ENCODE assay signal across 37 cellular contexts in genomic region chr3:159032311-159032710, GRCh38. TPM values are rescaled to one million over a fixed set of nuclear protein-coding genes. Genes with fewer than 3 reads are reported as not detected.
A peak's percentile ranks its signal among the peaks of the same experiment; 100 is the strongest.
DNase-seq lines count a peak whose midpoint lies in the region; ATAC-seq, FAIRE-seq and TF ChIP-seq lines count a peak whose summit lies in the region.
"Had no signal": no experiment of that assay in that cellular context is flagged by ENCODE, and none has a peak within 500 bp of the region (broad histone marks: within the 10 kb centered on the region; RNA-seq: fewer than 3 reads in every experiment).

No MANE protein-coding gene starts in this region.

- no peaks in the 10 kb centered on the region for H3K9me3 ChIP-seq in MG63
- H3K9me3 ChIP-seq: ascending aorta, BE2C, Peyer's patch, SJCRH30, thyroid gland had no signal

- H3K4me3 ChIP-seq in MG63, result no peak overlapping the region
- no peak overlapping the region for H3K4me3 ChIP-seq in bronchial epithelial cell (ENCODE audit: low read depth, low read length)
- H3K4me3 ChIP-seq: ascending aorta, heart right ventricle, K562, Peyer's patch, SJCRH30, stomach, thyroid gland had no signal

- H3K27me3 ChIP-seq in MG63 (no peaks in the 10 kb centered on the region), bronchial epithelial cell (ENCODE audit: control insufficient read depth, insufficient read depth, low read length) (no peaks in the 10 kb centered on the region)
- H3K27me3 ChIP-seq: ascending aorta, BE2C, heart right ventricle, Peyer's patch, SJCRH30, stomach, thyroid gland had no signal

- peak; percentile 86 for DNase-seq in ELR (ENCODE audit: low read depth)
- DNase-seq in MG63, result peak; percentile 18
- peak; percentile 63 for DNase-seq in bronchial epithelial cell (ENCODE audit: low read depth)
- peak; percentile 56 for DNase-seq in putamen (ENCODE audit: low spot score)
- DNase-seq in NCI-H446 (lab: John Stamatoyannopoulos, UW), result no peak
- DNase-seq: ACHN; activated CD4-positive, alpha-beta T cell treated with anti-CD3 and anti-CD28 coated beads, Interleukin-2, amount 10 ng/mL, durations not matched to agents 7 days and 5 days; activated effector memory CD4-positive, alpha-beta T cell treated with anti-CD3 and anti-CD28 coated beads, Interleukin-2, amount 50 U/mL, for 16 hours; activated naive CD8-positive, alpha-beta T cell treated with anti-CD3 and anti-CD28 coated beads, Interleukin-2, amount 10 ng/mL, durations not matched to agents 7 days and 5 days; activated T-cell treated with anti-CD3 and anti-CD28 coated beads, Interleukin-2, amount 50 U/mL, for 1 hour; BE2C; CD8-positive, alpha-beta memory T cell; central memory CD4-positive, alpha-beta T cell; cortex of kidney; effector memory CD4-positive, alpha-beta T cell; foreskin melanocyte; heart right ventricle; kidney; MM.1S; NCI-H1105 treated with DMSO at 0.1 percent for 48 hours; NCI-H1930; Peyer's patch; SJCRH30; stimulated activated CD4-positive, alpha-beta T cell treated with anti-CD3 and anti-CD28 coated beads, Interleukin-4, amount 100 ng/mL, for 1 hour; stomach; T1000; thyroid gland had no signal

- ATAC-seq in HG03565 (IDR thresholded peaks at IDR 0.05; ENCODE audit: unreplicated experiment), result no peak
- ATAC-seq in SK-N-SH treated with all-trans-retinoic acid at 6 μM for 48 hours, result no peak
- ATAC-seq in HG02970 (IDR thresholded peaks at IDR 0.05; ENCODE audit: low FRiP score, unreplicated experiment), result no peak
- ATAC-seq: heart right ventricle, K562, sciatic nerve, WTC11 had no signal

- no peak for TF ChIP-seq CTCF in bronchial epithelial cell (IDR thresholded peaks at IDR 0.05; ENCODE audit: insufficient read depth, low read length, severe bottlenecking)

- FAIRE-seq in bronchial epithelial cell (lab: Jason Lieb, UNC), result no peak
- FAIRE-seq: GM12892, K562 had no signal

- H3K36me3 ChIP-seq in MG63 (no peaks in the 10 kb centered on the region), bronchial epithelial cell (ENCODE audit: control insufficient read depth, insufficient read depth, low read length) (no peaks in the 10 kb centered on the region)
- H3K36me3 ChIP-seq: ascending aorta, BE2C, heart right ventricle, Peyer's patch, SJCRH30, stomach, thyroid gland had no signal

TF ChIP-seq in SK-N-SH treated with all-trans-retinoic acid at 6 μM for 48 hours, 23 proteins besides CTCF, POLR2A, EP300 and RAD21:
- TF ChIP-seq PPARA (CRISPR knock-in tag; IDR thresholded peaks at IDR 0.05; ENCODE audit: borderline replicate concordance) (no peak), RARB (CRISPR knock-in tag; IDR thresholded peaks at IDR 0.05) (no peak), ESRRG (CRISPR knock-in tag; IDR thresholded peaks at IDR 0.05) (no peak), OSR1 (CRISPR knock-in tag; IDR thresholded peaks at IDR 0.05) (no peak), GLIS3 (CRISPR knock-in tag; IDR thresholded peaks at IDR 0.05) (no peak), ZNF70 (CRISPR knock-in tag; IDR thresholded peaks at IDR 0.05) (no peak), ZC3H10 (CRISPR knock-in tag; IDR thresholded peaks at IDR 0.05) (no peak), ISL1 (CRISPR knock-in tag; IDR thresholded peaks at IDR 0.05) (no peak), POU6F1 (CRISPR knock-in tag; IDR thresholded peaks at IDR 0.05; ENCODE audit: borderline replicate concordance, low read depth) (no peak), ZFP30 (CRISPR knock-in tag; IDR thresholded peaks at IDR 0.05) (no peak), ARNTL (CRISPR knock-in tag; IDR thresholded peaks at IDR 0.05; ENCODE audit: borderline replicate concordance, low read depth) (no peak), ZNF565 (CRISPR knock-in tag; conservative IDR thresholded peaks at IDR 0.05; ENCODE audit: low read depth) (no peak), TSHZ2 (CRISPR knock-in tag; IDR thresholded peaks at IDR 0.05) (no peak), TCF4 (CRISPR knock-in tag; IDR thresholded peaks at IDR 0.05; ENCODE audit: borderline replicate concordance) (no peak), CSRNP3 (CRISPR knock-in tag; IDR thresholded peaks at IDR 0.05) (no peak), PATZ1 (CRISPR knock-in tag; IDR thresholded peaks at IDR 0.05; ENCODE audit: borderline replicate concordance) (no peak), BACH2 (CRISPR knock-in tag; IDR thresholded peaks at IDR 0.05; ENCODE audit: borderline replicate concordance) (no peak), TOX (CRISPR knock-in tag; IDR thresholded peaks at IDR 0.05; ENCODE audit: borderline replicate concordance) (no peak), SNAI2 (CRISPR knock-in tag; IDR thresholded peaks at IDR 0.05) (no peak)
TF ChIP-seq in SK-N-SH treated with all-trans-retinoic acid at 6 μM for 48 hours: peak in this region for 0.

RNA-seq across cellular contexts. Expression of gene IQCJ, which starts 36.8 kb away (rescaled TPM):
- not detected in 2 replicates for total RNA-seq in MG63 (2014; rRNA removed; shearing (Covaris generic); ENCODE audit: low replicate concordance)
- total RNA-seq in bronchial epithelial cell, result 0.26 TPM in 1 of 2 replicates, not detected in the other
- total RNA-seq: activated CD4-positive, alpha-beta T cell treated with anti-CD3 and anti-CD28 coated beads, Interleukin-2, amount 10 ng/mL, durations not matched to agents 7 days and 5 days; activated naive CD8-positive, alpha-beta T cell treated with anti-CD3 and anti-CD28 coated beads, Interleukin-2, amount 10 ng/mL, durations not matched to agents 7 days and 5 days; ascending aorta; CD8-positive, alpha-beta memory T cell; K562; kidney; liver; mesothelial cell of epicardium; Peyer's patch; SJCRH30; thyroid gland had no signal

Comparison
In these comparisons a context has a peak if more than half of its experiments do, and no peak if none do; other contexts are left out.
1. DNase-seq: peak in ELR (single experiment), MG63 (single experiment), bronchial epithelial cell (single experiment) and putamen (single experiment); none in NCI-H446 (0 of 2).